In the genomic region with DNA sequence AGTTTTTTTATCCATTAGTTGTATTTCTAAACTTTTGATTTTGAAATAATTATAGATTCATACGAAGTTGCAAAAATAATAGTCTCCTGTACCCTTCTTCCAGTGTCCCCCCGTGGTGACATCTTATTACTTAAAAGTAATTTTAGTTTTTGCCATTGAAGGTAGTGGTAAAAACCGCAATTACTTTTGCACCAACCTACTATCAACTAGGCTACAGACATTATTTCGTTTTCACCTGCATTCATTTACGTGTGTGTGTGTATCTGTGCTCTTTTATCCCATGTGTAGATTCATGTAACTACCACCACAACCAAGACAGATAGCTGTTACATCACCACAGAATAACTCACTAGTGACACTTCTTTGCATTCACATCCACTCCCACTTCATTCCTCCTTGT, we compare ENCODE assay signal across 35 cellular contexts.
"Had no signal": no experiment of that assay in that cellular context is flagged by ENCODE, and none has a peak within 500 bp of the region (broad histone marks: within the 10 kb centered on the region; RNA-seq: fewer than 3 reads in every experiment).

No MANE protein-coding gene starts in this region.

- H3K27ac ChIP-seq: body of pancreas, brain microvascular endothelial cell, breast epithelium, VCaP had no signal

- H3K9me3 Mint-ChIP-seq: activated B cell treated with CpG ODN at 0.5 μM for 24 hours; activated CD4-positive, alpha-beta memory T cell treated with anti-CD3 and anti-CD28 coated beads for 36 hours; activated CD4-positive, alpha-beta T cell treated with anti-CD3 and anti-CD28 coated beads, Interleukin-2, amount 10 ng/mL, durations not matched to agents 24 days and 14 days; activated CD8-positive, alpha-beta T cell treated with anti-CD3 and anti-CD28 coated beads for 36 hours; activated naive CD4-positive, alpha-beta T cell treated with anti-CD3 and anti-CD28 coated beads, Interleukin-2, amount 10 ng/mL, durations not matched to agents 7 days and 5 days; activated naive CD4-positive, alpha-beta T cell treated with anti-CD3 and anti-CD28 coated beads, Interleukin-2, amount 50 U/mL, for 24 hours; activated naive CD8-positive, alpha-beta T cell treated with anti-CD3 and anti-CD28 coated beads, Interleukin-2, amount 10 ng/mL, durations not matched to agents 7 days and 5 days; activated naive CD8-positive, alpha-beta T cell treated with anti-CD3 and anti-CD28 coated beads, Interleukin-2, amount 50 U/mL, for 24 hours; activated T-cell treated with anti-CD3 and anti-CD28 coated beads, Interleukin-2, amount 50 U/mL, for 4 hours; activated T-helper 2 cell treated with anti-CD3 and anti-CD28 coated beads, Interferon-gamma antibody, Interleukin-2, Interleukin-4, amounts not matched to agents 10 μg/mL and 5 μg/mL and 100 μg/mL, durations not matched to agents 14 hours and 24 hours and 36 hours; T-helper 1 cell treated with Interleukin-12 subunit alpha and Interleukin-12 subunit beta and Interleukin-4 antibody, amounts not matched to agents 30 μg/mL and 1 μg/mL, for 36 hours; T-helper 2 cell treated with Interferon-gamma antibody and Interleukin-4, amounts not matched to agents 5 μg/mL and 100 μg/mL, for 36 hours had no signal

- H3K4me3 ChIP-seq: body of pancreas, breast epithelium had no signal

- FAIRE-seq: astrocyte, colon, TTC549 had no signal

- DNase-seq: activated B cell treated with CpG ODN at 0.5 μM for 24 hours; activated CD4-positive, alpha-beta memory T cell treated with anti-CD3 and anti-CD28 coated beads for 36 hours; activated CD4-positive, alpha-beta T cell treated with anti-CD3 and anti-CD28 coated beads for 4 hours; activated CD4-positive, alpha-beta T cell treated with anti-CD3 and anti-CD28 coated beads, Interleukin-2, amount 10 ng/mL, durations not matched to agents 24 days and 14 days; activated CD4-positive, alpha-beta T cell treated with anti-CD3 and anti-CD28 coated beads, Interleukin-2, amount 50 U/mL, for 1 hour; activated CD4-positive, alpha-beta T cell treated with anti-CD3 and anti-CD28 coated beads, Interleukin-2, amount 50 U/mL, for 4 hours; activated CD4-positive, CD25-positive, alpha-beta regulatory T cell treated with anti-CD3 and anti-CD28 coated beads, Interleukin-2, amount 50 U/mL, for 72 hours; activated CD8-positive, alpha-beta memory T cell treated with anti-CD3 and anti-CD28 coated beads, Interleukin-2, amount 50 U/mL, for 4 hours; activated CD8-positive, alpha-beta T cell treated with anti-CD3 and anti-CD28 coated beads for 36 hours; activated effector memory CD4-positive, alpha-beta T cell treated with Interleukin-2 at 50 U/mL for 16 hours; activated gamma-delta T cell; activated naive CD4-positive, alpha-beta T cell treated with anti-CD3 and anti-CD28 coated beads, Interleukin-2, amount 10 ng/mL, durations not matched to agents 7 days and 5 days; activated naive CD4-positive, alpha-beta T cell treated with Interleukin-2 at 50 U/mL for 16 hours; activated naive CD8-positive, alpha-beta T cell treated with anti-CD3 and anti-CD28 coated beads, Interleukin-2, amount 10 ng/mL, durations not matched to agents 7 days and 5 days; activated naive CD8-positive, alpha-beta T cell treated with anti-CD3 and anti-CD28 coated beads, Interleukin-2, amount 50 U/mL, for 24 hours; activated T-cell treated with anti-CD3 and anti-CD28 coated beads for 4 hours; activated T-cell treated with anti-CD3 and anti-CD28 coated beads, Interleukin-2, amount 50 U/mL, for 1 hour; activated T-cell treated with anti-CD3 and anti-CD28 coated beads, Interleukin-2, amount 50 U/mL, for 4 hours; amniotic stem cell; aorta; body of pancreas; brain microvascular endothelial cell; central memory CD4-positive, alpha-beta T cell; T-helper 2 cell; T-helper 9 cell had no signal

- H3K9me3 ChIP-seq: body of pancreas, breast epithelium had no signal

- H3K36me3 Mint-ChIP-seq: activated CD4-positive, alpha-beta memory T cell treated with anti-CD3 and anti-CD28 coated beads for 36 hours; activated naive CD4-positive, alpha-beta T cell treated with anti-CD3 and anti-CD28 coated beads, Interleukin-2, amount 10 ng/mL, durations not matched to agents 7 days and 5 days; activated naive CD8-positive, alpha-beta T cell; activated naive CD8-positive, alpha-beta T cell treated with anti-CD3 and anti-CD28 coated beads, Interleukin-2, amount 10 ng/mL, durations not matched to agents 7 days and 5 days had no signal

- H3K27ac Mint-ChIP-seq: activated B cell treated with CpG ODN at 0.5 μM for 24 hours; activated CD4-positive, alpha-beta memory T cell treated with anti-CD3 and anti-CD28 coated beads for 36 hours; activated CD4-positive, alpha-beta T cell treated with anti-CD3 and anti-CD28 coated beads, Interleukin-2, amount 10 ng/mL, durations not matched to agents 24 days and 14 days; activated CD8-positive, alpha-beta T cell treated with anti-CD3 and anti-CD28 coated beads for 36 hours; activated naive CD4-positive, alpha-beta T cell treated with anti-CD3 and anti-CD28 coated beads, Interleukin-2, amount 10 ng/mL, durations not matched to agents 7 days and 5 days; activated naive CD4-positive, alpha-beta T cell treated with anti-CD3 and anti-CD28 coated beads, Interleukin-2, amount 50 U/mL, for 24 hours; activated naive CD8-positive, alpha-beta T cell; activated naive CD8-positive, alpha-beta T cell treated with anti-CD3 and anti-CD28 coated beads, Interleukin-2, amount 10 ng/mL, durations not matched to agents 7 days and 5 days; activated naive CD8-positive, alpha-beta T cell treated with anti-CD3 and anti-CD28 coated beads, Interleukin-2, amount 50 U/mL, for 24 hours; activated T-helper 2 cell treated with anti-CD3 and anti-CD28 coated beads, Interferon-gamma antibody, Interleukin-2, Interleukin-4, amounts not matched to agents 10 μg/mL and 5 μg/mL and 100 μg/mL, durations not matched to agents 14 hours and 24 hours and 36 hours; T-helper 1 cell treated with Interleukin-12 subunit alpha and Interleukin-12 subunit beta and Interleukin-4 antibody, amounts not matched to agents 30 μg/mL and 1 μg/mL, for 36 hours; T-helper 2 cell treated with Interferon-gamma antibody and Interleukin-4, amounts not matched to agents 5 μg/mL and 100 μg/mL, for 36 hours had no signal

- H3K27me3 ChIP-seq: body of pancreas, brain microvascular endothelial cell, breast epithelium had no signal

- H3K36me3 ChIP-seq: brain microvascular endothelial cell, breast epithelium had no signal

- H3K4me3 Mint-ChIP-seq: activated B cell treated with CpG ODN at 0.5 μM for 24 hours; activated CD4-positive, alpha-beta memory T cell treated with anti-CD3 and anti-CD28 coated beads for 36 hours; activated CD4-positive, alpha-beta T cell treated with anti-CD3 and anti-CD28 coated beads, Interleukin-2, amount 10 ng/mL, durations not matched to agents 24 days and 14 days; activated CD8-positive, alpha-beta T cell treated with anti-CD3 and anti-CD28 coated beads for 36 hours; activated naive CD4-positive, alpha-beta T cell treated with anti-CD3 and anti-CD28 coated beads, Interleukin-2, amount 10 ng/mL, durations not matched to agents 7 days and 5 days; activated naive CD4-positive, alpha-beta T cell treated with anti-CD3 and anti-CD28 coated beads, Interleukin-2, amount 50 U/mL, for 24 hours; activated naive CD8-positive, alpha-beta T cell; activated naive CD8-positive, alpha-beta T cell treated with anti-CD3 and anti-CD28 coated beads, Interleukin-2, amount 10 ng/mL, durations not matched to agents 7 days and 5 days; activated naive CD8-positive, alpha-beta T cell treated with anti-CD3 and anti-CD28 coated beads, Interleukin-2, amount 50 U/mL, for 24 hours; activated T-cell treated with anti-CD3 and anti-CD28 coated beads, Interleukin-2, amount 50 U/mL, for 4 hours; T-helper 1 cell treated with Interleukin-12 subunit alpha and Interleukin-12 subunit beta and Interleukin-4 antibody, amounts not matched to agents 30 μg/mL and 1 μg/mL, for 36 hours; T-helper 2 cell treated with Interferon-gamma antibody and Interleukin-4, amounts not matched to agents 5 μg/mL and 100 μg/mL, for 36 hours had no signal

- ATAC-seq: activated CD8-positive, alpha-beta T cell treated with anti-CD3 and anti-CD28 coated beads for 36 hours; activated naive CD8-positive, alpha-beta T cell treated with anti-CD3 and anti-CD28 coated beads, Interleukin-2, amount 50 U/mL, for 24 hours; activated T-cell treated with anti-CD3 and anti-CD28 coated beads, Interleukin-2, amount 50 U/mL, for 4 hours; body of pancreas had no signal

- H3K4me1 ChIP-seq: breast epithelium had no signal

- H3K27me3 Mint-ChIP-seq: activated B cell treated with CpG ODN at 0.5 μM for 24 hours; activated CD4-positive, alpha-beta memory T cell treated with anti-CD3 and anti-CD28 coated beads for 36 hours; activated CD8-positive, alpha-beta T cell treated with anti-CD3 and anti-CD28 coated beads for 36 hours; activated naive CD4-positive, alpha-beta T cell treated with anti-CD3 and anti-CD28 coated beads, Interleukin-2, amount 50 U/mL, for 24 hours; activated naive CD8-positive, alpha-beta T cell had no signal
